In the genomic region with DNA sequence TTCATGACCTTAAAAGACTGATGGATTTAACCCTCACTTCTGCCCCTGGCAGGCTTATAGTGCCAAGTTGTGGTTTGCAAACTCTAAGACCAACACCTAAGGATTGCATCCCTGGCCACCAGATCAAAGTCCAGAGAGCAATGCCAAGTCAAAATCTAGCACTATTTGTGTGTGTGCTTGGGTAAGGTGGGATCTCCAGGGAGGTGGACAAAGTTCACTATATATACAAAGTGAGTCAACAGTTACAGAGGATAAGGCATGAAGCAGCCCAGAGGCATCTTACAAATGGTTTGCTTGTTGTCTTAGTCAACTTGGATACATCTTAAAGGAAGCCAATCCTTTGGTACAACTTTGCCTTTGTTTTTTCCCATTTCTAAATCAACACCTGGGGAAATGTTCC, we compare ENCODE assay signal across 37 cellular contexts.
DNase-seq lines count a peak whose midpoint lies in the region; FAIRE-seq and TF ChIP-seq lines count a peak whose summit lies in the region.
"Had no signal": no experiment of that assay in that cellular context is flagged by ENCODE, and none has a peak within 500 bp of the region (broad histone marks: within the 10 kb centered on the region; RNA-seq: fewer than 3 reads in every experiment).

No MANE protein-coding gene starts in this region.

- H3K4me1 Mint-ChIP-seq in HFFc6 (ENCODE audit: low read depth), result peaks cover 39% of the 10 kb centered on the region
- H3K4me1 Mint-ChIP-seq in CD8-positive, alpha-beta memory T cell, result no peaks in the 10 kb centered on the region
- H3K4me1 Mint-ChIP-seq: activated naive CD4-positive, alpha-beta T cell treated with anti-CD3 and anti-CD28 coated beads, Interleukin-2, amount 10 ng/mL, durations not matched to agents 7 days and 5 days; activated T-helper 17 cell treated with anti-CD3 and anti-CD28 coated beads, Interleukin-2, amount 50 U/mL, for 72 hours; endodermal cell; memory B cell had no signal

- POLR2A ChIA-PET in CD8-positive, alpha-beta memory T cell (lab: Charles Lee), result no interaction called here

- TF ChIP-seq CTCF in HFFc6 (IDR thresholded peaks at IDR 0.05), result no peak

- peaks cover 52% of the 10 kb centered on the region for H3K36me3 Mint-ChIP-seq in HFFc6 (ENCODE audit: low read depth)
- H3K36me3 Mint-ChIP-seq in CD8-positive, alpha-beta memory T cell, result no peaks in the 10 kb centered on the region
- H3K36me3 Mint-ChIP-seq: activated naive CD4-positive, alpha-beta T cell treated with anti-CD3 and anti-CD28 coated beads, Interleukin-2, amount 10 ng/mL, durations not matched to agents 7 days and 5 days; memory B cell had no signal

- H3K27me3 Mint-ChIP-seq in HFFc6 (ENCODE audit: insufficient read depth), result no peaks in the 10 kb centered on the region; the same call in 1 of the 2 replicates
- peaks cover 0 to 5% of the 10 kb centered on the region in 2 donors for H3K27me3 Mint-ChIP-seq in CD8-positive, alpha-beta memory T cell
- H3K27me3 Mint-ChIP-seq: activated naive CD4-positive, alpha-beta T cell treated with anti-CD3 and anti-CD28 coated beads, Interleukin-2, amount 10 ng/mL, durations not matched to agents 7 days and 5 days; activated T-helper 17 cell treated with anti-CD3 and anti-CD28 coated beads, Interleukin-2, amount 50 U/mL, for 72 hours; dendritic cell treated with granulocyte-macrophage colony-stimulating factor and Interleukin-4, amounts not matched to agents 40 ng/mL and 50 ng/mL, for 4 days had no signal

- H3K36me3 ChIP-seq in small intestine (ENCODE audit: control insufficient read depth in 2 of 2, insufficient read depth in 2 of 2, low read length in 2 of 2), result no peaks in the 10 kb centered on the region
- H3K36me3 ChIP-seq in CD8-positive, alpha-beta memory T cell (ENCODE audit: insufficient read depth, low read length), result no peaks in the 10 kb centered on the region
- H3K36me3 ChIP-seq: adrenal gland, BLaER1, transverse colon, WERI-Rb-1 had no signal

- no peaks in the 10 kb centered on the region for H3K4me1 ChIP-seq in small intestine (ENCODE audit: control insufficient read depth in 2 of 2, insufficient read depth in 1 of 2, low read depth in 1 of 2, low read length in 1 of 2)
- H3K4me1 ChIP-seq in CD8-positive, alpha-beta memory T cell (ENCODE audit: insufficient read depth, low read length), result no peaks in the 10 kb centered on the region
- H3K4me1 ChIP-seq: adrenal gland, body of pancreas, esophagus squamous epithelium, gastrocnemius medialis, parathyroid adenoma, SJSA1, transverse colon had no signal

- peaks cover 15% of the 10 kb centered on the region for H3K9me3 Mint-ChIP-seq in HFFc6
- H3K9me3 Mint-ChIP-seq in CD8-positive, alpha-beta memory T cell, result peaks cover 0 to 3% (median 2%) of the 10 kb centered on the region in 5 donors
- H3K9me3 Mint-ChIP-seq: activated naive CD4-positive, alpha-beta T cell treated with anti-CD3 and anti-CD28 coated beads, Interleukin-2, amount 10 ng/mL, durations not matched to agents 7 days and 5 days had no signal

- DNase-seq in HFFc6 (peak; percentile 38), RPMI7951 (ENCODE audit: low read depth) (peak; percentile 17), kidney tubule cell (ENCODE audit: low spot score) (peak; percentile 47), small intestine (peak; percentile 85), DMS153 (lab: John Stamatoyannopoulos, UW) (no peak), RKO (ENCODE audit: low spot score) (no peak)
- DNase-seq in CD8-positive, alpha-beta memory T cell, result no peak
- DNase-seq: activated CD4-positive, alpha-beta T cell treated with anti-CD3 and anti-CD28 coated beads for 4 hours; activated CD8-positive, alpha-beta T cell treated with anti-CD3 and anti-CD28 coated beads, Interleukin-2, amount 10 ng/mL, durations not matched to agents 7 days and 5 days; activated naive CD4-positive, alpha-beta T cell treated with anti-CD3 and anti-CD28 coated beads, Interleukin-2, amount 10 ng/mL, durations not matched to agents 7 days and 5 days; adrenal gland; body of pancreas; DMS53; endodermal cell; esophagus squamous epithelium; gastrocnemius medialis; hippocampal formation; left colon; NCI-H1417 treated with DMSO at 0.1 percent for 48 hours; NCI-H2081; NCI-H2227 treated with DMSO at 0.1 percent for 48 hours; NCI-H69; RPMI8226; stimulated activated CD4-positive, alpha-beta T cell treated with anti-CD3 and anti-CD28 coated beads, Interleukin-15, amount 100 ng/mL, for 24 hours; stimulated activated CD4-positive, alpha-beta T cell treated with anti-CD3 and anti-CD28 coated beads, Interleukin-4, amount 100 ng/mL, for 4 hours; T1000; transverse colon; WERI-Rb-1 had no signal

- H3K9me3 ChIP-seq in small intestine (ENCODE audit: control insufficient read depth, low read depth), result no peaks in the 10 kb centered on the region
- H3K9me3 ChIP-seq in CD8-positive, alpha-beta memory T cell (ENCODE audit: low read length), result no peaks in the 10 kb centered on the region
- H3K9me3 ChIP-seq: body of pancreas, esophagus squamous epithelium had no signal

- no peak overlapping the region for H3K27ac Mint-ChIP-seq in HFFc6
- no peak overlapping the region for H3K27ac Mint-ChIP-seq in CD8-positive, alpha-beta memory T cell
- H3K27ac Mint-ChIP-seq: activated CD8-positive, alpha-beta T cell treated with anti-CD3 and anti-CD28 coated beads, Interleukin-2, amount 10 ng/mL, durations not matched to agents 7 days and 5 days; activated naive CD4-positive, alpha-beta T cell treated with anti-CD3 and anti-CD28 coated beads, Interleukin-2, amount 10 ng/mL, durations not matched to agents 7 days and 5 days; activated T-helper 17 cell treated with anti-CD3 and anti-CD28 coated beads, Interleukin-2, amount 50 U/mL, for 72 hours; dendritic cell treated with granulocyte-macrophage colony-stimulating factor and Interleukin-4, amounts not matched to agents 40 ng/mL and 50 ng/mL, for 4 days; endodermal cell; memory B cell had no signal

- FAIRE-seq in small intestine (lab: Jason Lieb, UNC), result no peak
- FAIRE-seq: G401.6 had no signal

- H3K4me3 Mint-ChIP-seq in HFFc6, result no peak overlapping the region
- H3K4me3 Mint-ChIP-seq in CD8-positive, alpha-beta memory T cell, result no peak overlapping the region
- H3K4me3 Mint-ChIP-seq: activated CD8-positive, alpha-beta T cell treated with anti-CD3 and anti-CD28 coated beads, Interleukin-2, amount 10 ng/mL, durations not matched to agents 7 days and 5 days; activated naive CD4-positive, alpha-beta T cell treated with anti-CD3 and anti-CD28 coated beads, Interleukin-2, amount 10 ng/mL, durations not matched to agents 7 days and 5 days; activated T-helper 17 cell treated with anti-CD3 and anti-CD28 coated beads, Interleukin-2, amount 50 U/mL, for 72 hours; dendritic cell treated with granulocyte-macrophage colony-stimulating factor and Interleukin-4, amounts not matched to agents 40 ng/mL and 50 ng/mL, for 4 days; endodermal cell; memory B cell; neural crest cell had no signal

- CTCF ChIA-PET in CD8-positive, alpha-beta memory T cell (lab: Charles Lee), result no interaction called here

- no peak overlapping the region for H3K27ac ChIP-seq in small intestine (ENCODE audit: low read depth in 1 of 2, low read length in 1 of 2)
- H3K27ac ChIP-seq in CD8-positive, alpha-beta memory T cell (ENCODE audit: low read depth, low read length), result no peak overlapping the region
- H3K27ac ChIP-seq: adrenal gland, BLaER1, body of pancreas, esophagus squamous epithelium, gastrocnemius medialis, KMS-11, parathyroid adenoma, SJSA1, transverse colon, WERI-Rb-1 had no signal

- no peaks in the 10 kb centered on the region for H3K27me3 ChIP-seq in small intestine (ENCODE audit: control insufficient read depth in 2 of 2, insufficient read depth in 2 of 2, low read length in 2 of 2)
- no peaks in the 10 kb centered on the region for H3K27me3 ChIP-seq in CD8-positive, alpha-beta memory T cell (ENCODE audit: insufficient read depth, low read length, poor library complexity, severe bottlenecking)
- H3K27me3 ChIP-seq: adrenal gland, BLaER1, body of pancreas, esophagus squamous epithelium, gastrocnemius medialis, SJSA1, transverse colon had no signal

- no peak overlapping the region for H3K4me3 ChIP-seq in small intestine (ENCODE audit: low read depth in 1 of 2, low read length in 2 of 2)
- H3K4me3 ChIP-seq in CD8-positive, alpha-beta memory T cell (ENCODE audit: low read length), result no peak overlapping the region
- H3K4me3 ChIP-seq: adrenal gland, BLaER1, body of pancreas, esophagus squamous epithelium, gastrocnemius medialis, SJSA1, transverse colon had no signal

Comparison
In these comparisons a context has a peak if more than half of its experiments do, and no peak if none do; other contexts are left out.
1. DNase-seq: peak in HFFc6 (single experiment), RPMI7951 (single experiment), kidney tubule cell (single experiment) and small intestine (single experiment); none in DMS153 (single experiment), CD8-positive, alpha-beta memory T cell (0 of 5) and RKO (single experiment).